ENCODE assay signal across 1 cellular context in genomic region chr1:39391741-39392679, GRCh38.
A peak's percentile ranks its signal among the peaks of the same experiment; 100 is the strongest.
TF ChIP-seq lines count a peak whose summit lies in the region.

No MANE protein-coding gene starts in this region.

TF ChIP-seq in K562, 482 proteins besides CTCF, POLR2A, EP300 and RAD21 (continued from another document and continues in another):
- TF ChIP-seq, protein P1, sequence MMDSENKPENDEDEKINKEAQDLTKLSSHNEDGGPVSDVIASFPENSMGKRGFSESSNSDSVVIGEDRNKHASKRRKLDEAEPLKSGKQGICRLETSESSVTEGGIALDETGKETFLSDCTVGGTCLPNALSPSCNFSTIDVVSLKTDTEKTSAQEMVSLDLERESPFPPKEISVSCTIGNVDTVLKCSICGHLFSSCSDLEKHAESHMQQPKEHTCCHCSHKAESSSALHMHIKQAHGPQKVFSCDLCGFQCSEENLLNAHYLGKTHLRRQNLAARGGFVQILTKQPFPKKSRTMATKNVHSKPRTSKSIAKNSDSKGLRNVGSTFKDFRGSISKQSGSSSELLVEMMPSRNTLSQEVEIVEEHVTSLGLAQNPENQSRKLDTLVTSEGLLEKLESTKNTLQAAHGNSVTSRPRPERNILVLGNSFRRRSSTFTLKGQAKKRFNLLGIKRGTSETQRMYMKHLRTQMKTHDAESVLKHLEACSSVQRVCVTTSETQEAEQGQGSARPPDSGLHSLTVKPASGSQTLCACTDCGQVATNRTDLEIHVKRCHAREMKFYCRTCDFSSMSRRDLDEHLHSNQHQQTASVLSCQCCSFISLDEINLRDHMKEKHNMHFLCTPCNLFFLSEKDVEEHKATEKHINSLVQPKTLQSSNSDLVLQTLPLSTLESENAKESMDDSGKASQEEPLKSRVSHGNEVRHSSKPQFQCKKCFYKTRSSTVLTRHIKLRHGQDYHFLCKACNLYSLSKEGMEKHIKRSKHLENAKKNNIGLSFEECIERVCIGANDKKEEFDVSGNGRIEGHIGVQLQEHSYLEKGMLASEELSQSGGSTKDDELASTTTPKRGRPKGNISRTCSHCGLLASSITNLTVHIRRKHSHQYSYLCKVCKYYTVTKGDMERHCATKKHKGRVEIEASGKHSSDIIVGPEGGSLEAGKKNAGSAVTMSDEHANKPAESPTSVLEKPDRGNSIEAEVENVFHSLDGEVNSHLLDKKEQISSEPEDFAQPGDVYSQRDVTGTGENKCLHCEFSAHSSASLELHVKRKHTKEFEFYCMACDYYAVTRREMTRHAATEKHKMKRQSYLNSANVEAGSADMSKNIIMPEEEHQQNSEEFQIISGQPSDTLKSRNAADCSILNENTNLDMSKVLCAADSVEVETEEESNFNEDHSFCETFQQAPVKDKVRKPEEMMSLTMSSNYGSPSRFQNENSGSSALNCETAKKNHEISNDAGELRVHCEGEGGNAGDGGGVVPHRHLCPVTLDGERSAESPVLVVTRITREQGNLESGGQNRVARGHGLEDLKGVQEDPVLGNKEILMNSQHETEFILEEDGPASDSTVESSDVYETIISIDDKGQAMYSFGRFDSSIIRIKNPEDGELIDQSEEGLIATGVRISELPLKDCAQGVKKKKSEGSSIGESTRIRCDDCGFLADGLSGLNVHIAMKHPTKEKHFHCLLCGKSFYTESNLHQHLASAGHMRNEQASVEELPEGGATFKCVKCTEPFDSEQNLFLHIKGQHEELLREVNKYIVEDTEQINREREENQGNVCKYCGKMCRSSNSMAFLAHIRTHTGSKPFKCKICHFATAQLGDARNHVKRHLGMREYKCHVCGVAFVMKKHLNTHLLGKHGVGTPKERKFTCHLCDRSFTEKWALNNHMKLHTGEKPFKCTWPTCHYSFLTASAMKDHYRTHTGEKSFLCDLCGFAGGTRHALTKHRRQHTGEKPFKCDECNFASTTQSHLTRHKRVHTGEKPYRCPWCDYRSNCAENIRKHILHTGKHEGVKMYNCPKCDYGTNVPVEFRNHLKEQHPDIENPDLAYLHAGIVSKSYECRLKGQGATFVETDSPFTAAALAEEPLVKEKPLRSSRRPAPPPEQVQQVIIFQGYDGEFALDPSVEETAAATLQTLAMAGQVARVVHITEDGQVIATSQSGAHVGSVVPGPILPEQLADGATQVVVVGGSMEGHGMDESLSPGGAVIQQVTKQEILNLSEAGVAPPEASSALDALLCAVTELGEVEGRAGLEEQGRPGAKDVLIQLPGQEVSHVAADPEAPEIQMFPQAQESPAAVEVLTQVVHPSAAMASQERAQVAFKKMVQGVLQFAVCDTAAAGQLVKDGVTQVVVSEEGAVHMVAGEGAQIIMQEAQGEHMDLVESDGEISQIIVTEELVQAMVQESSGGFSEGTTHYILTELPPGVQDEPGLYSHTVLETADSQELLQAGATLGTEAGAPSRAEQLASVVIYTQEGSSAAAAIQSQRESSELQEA (IDR thresholded peaks at IDR 0.05; ENCODE audit: low read depth): no peak
- TF ChIP-seq LCOR (CRISPR knock-in tag; IDR thresholded peaks at IDR 0.05) (no peak), PPARD (CRISPR knock-in tag; IDR thresholded peaks at IDR 0.05) (no peak), FOXA3 (CRISPR knock-in tag; conservative IDR thresholded peaks at IDR 0.05 in 1 of 2, IDR thresholded peaks at IDR 0.05 in 1 of 2) (0 out of 4 replicates have a peak, but pooled peaks of 1 of the 2 experiments have one; percentile 42), XRCC3 (IDR thresholded peaks at IDR 0.05) (no peak), MYBL2 (IDR thresholded peaks at IDR 0.05; ENCODE audit: low read depth) (no peak), MYBL2 (CRISPR knock-in tag; IDR thresholded peaks at IDR 0.05; ENCODE audit: borderline replicate concordance) (no peak), XRCC4 (IDR thresholded peaks at IDR 0.05; ENCODE audit: extremely low read depth, insufficient read depth, insufficient read length) (no peak), PCBP2 (IDR thresholded peaks at IDR 0.05; ENCODE audit: low read depth, low read length, poor library complexity, severe bottlenecking) (no peak), NR4A1 (CRISPR knock-in tag; IDR thresholded peaks at IDR 0.05) (no peak), NR4A1 (tag; IDR thresholded peaks at IDR 0.05) (0 out of 2 replicates have a peak, but pooled peaks have one; percentile 37), DPF2 (IDR thresholded peaks at IDR 0.05) (peak; percentile 67; the same call in 1 of the 2 replicates), SMARCE1 (IDR thresholded peaks at IDR 0.05) (peak; percentile 33), ZNF24 (IDR thresholded peaks at IDR 0.05) (no peak), MEF2D (tag; conservative IDR thresholded peaks at IDR 0.05; ENCODE audit: low read depth) (no peak; the same call in 1 of the 2 replicates), SMARCB1 (IDR thresholded peaks at IDR 0.05; ENCODE audit: insufficient read length, low read depth) (no peak), MIER1 (IDR thresholded peaks at IDR 0.05; ENCODE audit: low read depth) (no peak), ZNF282 (CRISPR knock-in tag; IDR thresholded peaks at IDR 0.05) (no peak), ZBTB8A (IDR thresholded peaks at IDR 0.05; ENCODE audit: partially characterized antibody) (no peak), GABPB1 (CRISPR knock-in tag; IDR thresholded peaks at IDR 0.05) (peak; percentile 89), MEIS2 (IDR thresholded peaks at IDR 0.05; ENCODE audit: partially characterized antibody) (peak; percentile 41), PTBP1 (IDR thresholded peaks at IDR 0.05; ENCODE audit: low read depth, low read length) (no peak), HNRNPH1 (optimal IDR thresholded peaks at IDR 0.05; ENCODE audit: low read depth, low read length) (no peak), DMBX1 (CRISPR knock-in tag; IDR thresholded peaks at IDR 0.05; ENCODE audit: borderline replicate concordance) (peak; percentile 74; the same call in 1 of the 2 replicates), PHF21A (IDR thresholded peaks at IDR 0.05; ENCODE audit: borderline replicate concordance, low read depth) (peak; percentile 74; the same call in 1 of the 2 replicates), RBM22 (IDR thresholded peaks at IDR 0.05; ENCODE audit: low read depth, low read length, poor library complexity, severe bottlenecking) (no peak), ARNT (IDR thresholded peaks at IDR 0.05) (peak in 1 of 2 experiments; percentile 85; a peak in 2 of 4 replicates), CREB1 (IDR thresholded peaks at IDR 0.05) (no peak), CREB1 (CRISPR knock-in tag; IDR thresholded peaks at IDR 0.05) (no peak), MAFF (IDR thresholded peaks at IDR 0.05; ENCODE audit: low read length) (peak; percentile 7; the same call in 1 of the 2 replicates), SMAD2 (IDR thresholded peaks at IDR 0.05; ENCODE audit: low read depth, low read length) (no peak), HDAC3 (IDR thresholded peaks at IDR 0.05; ENCODE audit: borderline replicate concordance, partially characterized antibody) (peak; percentile 32), ZNF766 (CRISPR knock-in tag; conservative IDR thresholded peaks at IDR 0.05) (no peak; the same call in 1 of the 2 replicates), ZNF592 (IDR thresholded peaks at IDR 0.05) (peak; percentile 87)
- TF ChIP-seq, protein P2, sequence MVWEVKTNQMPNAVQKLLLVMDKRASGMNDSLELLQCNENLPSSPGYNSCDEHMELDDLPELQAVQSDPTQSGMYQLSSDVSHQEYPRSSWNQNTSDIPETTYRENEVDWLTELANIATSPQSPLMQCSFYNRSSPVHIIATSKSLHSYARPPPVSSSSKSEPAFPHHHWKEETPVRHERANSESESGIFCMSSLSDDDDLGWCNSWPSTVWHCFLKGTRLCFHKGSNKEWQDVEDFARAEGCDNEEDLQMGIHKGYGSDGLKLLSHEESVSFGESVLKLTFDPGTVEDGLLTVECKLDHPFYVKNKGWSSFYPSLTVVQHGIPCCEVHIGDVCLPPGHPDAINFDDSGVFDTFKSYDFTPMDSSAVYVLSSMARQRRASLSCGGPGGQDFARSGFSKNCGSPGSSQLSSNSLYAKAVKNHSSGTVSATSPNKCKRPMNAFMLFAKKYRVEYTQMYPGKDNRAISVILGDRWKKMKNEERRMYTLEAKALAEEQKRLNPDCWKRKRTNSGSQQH (CRISPR knock-in tag; IDR thresholded peaks at IDR 0.05): 0 out of 2 replicates have a peak, but pooled peaks have one; percentile 30
- TF ChIP-seq, protein P3, sequence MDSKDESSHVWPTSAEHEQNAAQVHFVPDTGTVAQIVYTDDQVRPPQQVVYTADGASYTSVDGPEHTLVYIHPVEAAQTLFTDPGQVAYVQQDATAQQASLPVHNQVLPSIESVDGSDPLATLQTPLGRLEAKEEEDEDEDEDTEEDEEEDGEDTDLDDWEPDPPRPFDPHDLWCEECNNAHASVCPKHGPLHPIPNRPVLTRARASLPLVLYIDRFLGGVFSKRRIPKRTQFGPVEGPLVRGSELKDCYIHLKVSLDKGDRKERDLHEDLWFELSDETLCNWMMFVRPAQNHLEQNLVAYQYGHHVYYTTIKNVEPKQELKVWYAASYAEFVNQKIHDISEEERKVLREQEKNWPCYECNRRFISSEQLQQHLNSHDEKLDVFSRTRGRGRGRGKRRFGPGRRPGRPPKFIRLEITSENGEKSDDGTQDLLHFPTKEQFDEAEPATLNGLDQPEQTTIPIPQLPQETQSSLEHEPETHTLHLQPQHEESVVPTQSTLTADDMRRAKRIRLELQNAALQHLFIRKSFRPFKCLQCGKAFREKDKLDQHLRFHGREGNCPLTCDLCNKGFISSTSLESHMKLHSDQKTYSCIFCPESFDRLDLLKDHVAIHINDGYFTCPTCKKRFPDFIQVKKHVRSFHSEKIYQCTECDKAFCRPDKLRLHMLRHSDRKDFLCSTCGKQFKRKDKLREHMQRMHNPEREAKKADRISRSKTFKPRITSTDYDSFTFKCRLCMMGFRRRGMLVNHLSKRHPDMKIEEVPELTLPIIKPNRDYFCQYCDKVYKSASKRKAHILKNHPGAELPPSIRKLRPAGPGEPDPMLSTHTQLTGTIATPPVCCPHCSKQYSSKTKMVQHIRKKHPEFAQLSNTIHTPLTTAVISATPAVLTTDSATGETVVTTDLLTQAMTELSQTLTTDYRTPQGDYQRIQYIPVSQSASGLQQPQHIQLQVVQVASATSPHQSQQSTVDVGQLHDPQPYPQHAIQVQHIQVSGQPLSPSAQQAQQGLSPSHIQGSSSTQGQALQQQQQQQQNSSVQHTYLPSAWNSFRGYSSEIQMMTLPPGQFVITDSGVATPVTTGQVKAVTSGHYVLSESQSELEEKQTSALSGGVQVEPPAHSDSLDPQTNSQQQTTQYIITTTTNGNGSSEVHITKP (IDR thresholded peaks at IDR 0.05; ENCODE audit: partially characterized antibody): peak; percentile 44
- TF ChIP-seq, protein P4, sequence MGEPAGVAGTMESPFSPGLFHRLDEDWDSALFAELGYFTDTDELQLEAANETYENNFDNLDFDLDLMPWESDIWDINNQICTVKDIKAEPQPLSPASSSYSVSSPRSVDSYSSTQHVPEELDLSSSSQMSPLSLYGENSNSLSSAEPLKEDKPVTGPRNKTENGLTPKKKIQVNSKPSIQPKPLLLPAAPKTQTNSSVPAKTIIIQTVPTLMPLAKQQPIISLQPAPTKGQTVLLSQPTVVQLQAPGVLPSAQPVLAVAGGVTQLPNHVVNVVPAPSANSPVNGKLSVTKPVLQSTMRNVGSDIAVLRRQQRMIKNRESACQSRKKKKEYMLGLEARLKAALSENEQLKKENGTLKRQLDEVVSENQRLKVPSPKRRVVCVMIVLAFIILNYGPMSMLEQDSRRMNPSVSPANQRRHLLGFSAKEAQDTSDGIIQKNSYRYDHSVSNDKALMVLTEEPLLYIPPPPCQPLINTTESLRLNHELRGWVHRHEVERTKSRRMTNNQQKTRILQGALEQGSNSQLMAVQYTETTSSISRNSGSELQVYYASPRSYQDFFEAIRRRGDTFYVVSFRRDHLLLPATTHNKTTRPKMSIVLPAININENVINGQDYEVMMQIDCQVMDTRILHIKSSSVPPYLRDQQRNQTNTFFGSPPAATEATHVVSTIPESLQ (CRISPR knock-in tag; IDR thresholded peaks at IDR 0.05): no peak
